ENCODE assay signal across 14 cellular contexts in genomic region chrX:45513042-45513441, GRCh38.
A peak's percentile ranks its signal among the peaks of the same experiment; 100 is the strongest.
DNase-seq lines count a peak whose midpoint lies in the region; ATAC-seq and TF ChIP-seq lines count a peak whose summit lies in the region.
"Had no signal": no experiment of that assay in that cellular context is flagged by ENCODE, and none has a peak within 500 bp of the region (broad histone marks: within the 10 kb centered on the region; RNA-seq: fewer than 3 reads in every experiment).

No MANE protein-coding gene starts in this region.

- ATAC-seq in RWPE2 (ENCODE audit: low read depth), result no peak

- H4K8ac ChIP-seq in mesendoderm (ENCODE audit: low read depth, low read length), result no peak overlapping the region

- BruUV-seq in A673 (replicated peaks; lab: Mats Ljungman, UMichigan), result no TSS peak

- H2BK15ac ChIP-seq in mesendoderm (replicated peaks; ENCODE audit: low read depth), result no peak overlapping the region

- no peak overlapping the region for H4K5ac ChIP-seq in mesendoderm (ENCODE audit: low read length)

- no peak overlapping the region for H3K18ac ChIP-seq in mesendoderm (ENCODE audit: low read length)

- H3K4me3 ChIP-seq in A673 (ENCODE audit: low read depth, low read length, poor library complexity, severe bottlenecking), result no peak overlapping the region
- no peak overlapping the region for H3K4me3 ChIP-seq in RWPE2 (ENCODE audit: severe bottlenecking)
- H3K4me3 ChIP-seq in mesendoderm (ENCODE audit: low read length), result no peak overlapping the region
- H3K4me3 ChIP-seq: Peyer's patch had no signal

- H2BK5ac ChIP-seq in mesendoderm (ENCODE audit: low read length), result no peak overlapping the region

- no peaks in the 10 kb centered on the region for H3K79me2 ChIP-seq in mesendoderm (ENCODE audit: control insufficient read depth, insufficient read depth, low read length)

- CTCF ChIA-PET in A673 (lab: Charles Lee), result no interaction called here

- H3K79me1 ChIP-seq in mesendoderm (ENCODE audit: low read length), result no peaks in the 10 kb centered on the region

- DNase-seq in A673 (ENCODE audit: low spot score) (peak; percentile 71), H4 (ENCODE audit: low spot score) (peak; percentile 34), RWPE2 (ENCODE audit: low spot score) (no peak), mesendoderm (peak; percentile 31), DMS53 (lab: John Stamatoyannopoulos, UW) (no peak), pons (ENCODE audit: low spot score) (no peak)
- DNase-seq in activated T-cell treated with anti-CD3 and anti-CD28 coated beads, Interleukin-2, amount 50 U/mL, for 1 hour, result no peak
- DNase-seq: C1 segment of cervical spinal cord, DMS153, H7, NCI-H1436 treated with DMSO at 0.1 percent for 48 hours, NCI-H2081 treated with DMSO at 0.1 percent for 48 hours, NCI-H526 treated with DMSO at 0.1 percent for 48 hours, Peyer's patch had no signal

- no peak overlapping the region for H2BK120ac ChIP-seq in mesendoderm (ENCODE audit: low read depth, low read length)

- intact Hi-C loops in A673 (cut with micrococcal nuclease; ENCODE audit: unreplicated experiment), result loop anchor here (10.0 kb wide), 1 partner anchor 312 kb away; no protein-coding TSS in a partner anchor

- no peak overlapping the region for H2AK5ac ChIP-seq in mesendoderm (ENCODE audit: low read length)

- H3K36me3 ChIP-seq in A673 (ENCODE audit: insufficient read depth, low read length, poor library complexity, severe bottlenecking) (no peaks in the 10 kb centered on the region), RWPE2 (ENCODE audit: low read depth) (no peaks in the 10 kb centered on the region), mesendoderm (ENCODE audit: control insufficient read depth, insufficient read depth, low read length) (no peaks in the 10 kb centered on the region)
- H3K36me3 ChIP-seq: Peyer's patch had no signal

- H3K4me1 ChIP-seq in A673 (ENCODE audit: insufficient read depth, low read length, poor library complexity, severe bottlenecking) (peaks cover 18% of the 10 kb centered on the region), RWPE2 (ENCODE audit: insufficient read depth, poor library complexity, severe bottlenecking) (peaks cover 37% of the 10 kb centered on the region), mesendoderm (ENCODE audit: control insufficient read depth, low read depth, low read length) (no peaks in the 10 kb centered on the region)
- H3K4me1 ChIP-seq: Peyer's patch had no signal

- H3K4ac ChIP-seq in mesendoderm (ENCODE audit: low read depth, low read length), result no peak overlapping the region

- no peak overlapping the region for H3K23ac ChIP-seq in mesendoderm (ENCODE audit: low read length)

- H3K56ac ChIP-seq in mesendoderm (ENCODE audit: low read length), result no peak overlapping the region

- H3K27me3 ChIP-seq in A673 (replicated peaks; ENCODE audit: insufficient read depth, low read depth, low read length, poor library complexity) (no peaks in the 10 kb centered on the region), RWPE2 (ENCODE audit: insufficient read depth, poor library complexity, severe bottlenecking) (no peaks in the 10 kb centered on the region), mesendoderm (ENCODE audit: insufficient read depth, low read length, poor library complexity) (no peaks in the 10 kb centered on the region)
- H3K27me3 ChIP-seq: Peyer's patch had no signal

- H3K4me2 ChIP-seq in mesendoderm (ENCODE audit: low read length), result no peak overlapping the region

- H3K27ac ChIP-seq in A673 (ENCODE audit: low read depth, low read length, poor library complexity, severe bottlenecking), result no peak overlapping the region
- H3K27ac ChIP-seq in RWPE2 (ENCODE audit: poor library complexity, severe bottlenecking), result peak overlapping the region; percentile 93
- H3K27ac ChIP-seq in mesendoderm (ENCODE audit: low read depth, low read length), result no peak overlapping the region
- H3K27ac ChIP-seq: Peyer's patch had no signal

- TF ChIP-seq CTCF in A673 (conservative IDR thresholded peaks at IDR 0.05; ENCODE audit: low read depth, low read length) (no peak), RWPE2 (IDR thresholded peaks at IDR 0.05; ENCODE audit: poor library complexity, severe bottlenecking) (no peak)

- WGBS in mesendoderm (ENCODE audit: extremely low coverage, insufficient coverage, low lambda C conversion rate), result no CpG with 5 or more reads among the region's 3 CpGs

- H3K9ac ChIP-seq in mesendoderm (ENCODE audit: low read length), result no peak overlapping the region

- H3K9me3 ChIP-seq in A673 (ENCODE audit: low read depth, low read length, poor library complexity, severe bottlenecking) (no peaks in the 10 kb centered on the region), RWPE2 (ENCODE audit: severe bottlenecking) (no peaks in the 10 kb centered on the region)
- H3K9me3 ChIP-seq: Peyer's patch had no signal

- POLR2A ChIA-PET in A673 (lab: Charles Lee; ENCODE audit: low non-redundant PET), result no interaction called here

Comparison
In these comparisons a context has a peak if more than half of its experiments do, and no peak if none do; other contexts are left out.
1. DNase-seq: peak in A673 (single experiment), H4 (single experiment) and mesendoderm (single experiment); none in RWPE2 (single experiment), DMS53 (single experiment), activated T-cell treated with anti-CD3 and anti-CD28 coated beads, Interleukin-2, amount 50 U/mL, for 1 hour (single experiment) and pons (single experiment).